In genomic region chr2:53473236-53473635, GRCh38 we compare ENCODE assay signal across 12 cellular contexts.
DNase-seq lines count a peak whose midpoint lies in the region; ATAC-seq, FAIRE-seq and TF ChIP-seq lines count a peak whose summit lies in the region.
"Had no signal": no experiment of that assay in that cellular context is flagged by ENCODE, and none has a peak within 500 bp of the region (broad histone marks: within the 10 kb centered on the region; RNA-seq: fewer than 3 reads in every experiment).

No MANE protein-coding gene starts in this region.

- H3K9me3 ChIP-seq in A549 (no peaks in the 10 kb centered on the region), H1 (ENCODE audit: insufficient read depth in 2 of 2, low read depth in 1 of 2, low read length in 1 of 2) (no peaks in the 10 kb centered on the region), colonic mucosa (no peaks in the 10 kb centered on the region), ovary (no peaks in the 10 kb centered on the region)

- TF ChIP-seq RAD21 in A549 (conservative IDR thresholded peaks at IDR 0.05 in 1 of 2, IDR thresholded peaks at IDR 0.05 in 1 of 2) (peak; percentile 30 to 48; a peak in 3 of 5 replicates), H1 (IDR thresholded peaks at IDR 0.05 in 1 of 2, conservative IDR thresholded peaks at IDR 0.05 in 1 of 2; ENCODE audit: low read depth in 2 of 2, low read length in 2 of 2) (peak; percentile 76 to 87)

- H3K9ac ChIP-seq in H1 (replicated peaks in 1 of 4; ENCODE audit: extremely low read depth in 1 of 4, low read depth in 3 of 4, low read length in 3 of 4) (0 out of 7 replicates have a peak overlapping the region, but pooled peaks of 1 of the 4 experiments have one; percentile 1), colonic mucosa (ENCODE audit: low read depth in 2 of 2, low read length in 2 of 2) (no peak overlapping the region)

- no peaks in the 10 kb centered on the region for H3K79me2 ChIP-seq in H1 (ENCODE audit: control insufficient read depth in 1 of 2, insufficient read depth in 2 of 2, low read length in 2 of 2)

- H3K4ac ChIP-seq in H1 (replicated peaks; ENCODE audit: insufficient read length, low read depth, low read length) = no peak overlapping the region

- H2AK5ac ChIP-seq in H1 (ENCODE audit: low read depth, low read length) = no peak overlapping the region

- H2BK15ac ChIP-seq in H1 (ENCODE audit: low read length) = peak overlapping the region; percentile 16; the same call in 1 of the 2 replicates

- FAIRE-seq in A549 (lab: Jason Lieb, UNC) (no peak), H1 (lab: Jason Lieb, UNC) (no peak)

- WGBS in A549 (ENCODE audit: missing lambda C conversion rate) = 10% methylated on average over 4 of the region's 4 CpGs
- 88% methylated on average over 4 of the region's 4 CpGs; no CpG with 5 or more reads in 1 of the 2 experiments for WGBS in H1 (ENCODE audit: extremely low coverage in 1 of 2, insufficient coverage in 1 of 2, insufficient read length in 1 of 2, insufficient replicate concordance in 2 of 2, low coverage in 1 of 2, low lambda C conversion rate in 2 of 2, missing lambda C conversion rate in 1 of 2), 2 experiments
- WGBS in ovary, 3 donors = 77 to 82% (median 80%) methylated on average over 4 of the region's 4 CpGs

- no peak overlapping the region for H2BK12ac ChIP-seq in H1 (ENCODE audit: low read depth, low read length)

- no peak for TF ChIP-seq CTCF in A549 (IDR thresholded peaks at IDR 0.05)
- peak; percentile 27; the same call in 1 of the 2 replicates for TF ChIP-seq CTCF in GM12874 (IDR thresholded peaks at IDR 0.05; ENCODE audit: insufficient read depth, low read depth, low read length)
- peak; percentile 51 to 61 (median 61) for TF ChIP-seq CTCF in H1 (IDR thresholded peaks at IDR 0.05; ENCODE audit: control extremely low read depth in 1 of 3, insufficient read depth in 1 of 3, low read depth in 1 of 3, low read length in 3 of 3)
- TF ChIP-seq CTCF in colonic mucosa (IDR thresholded peaks at IDR 0.05) = no peak
- no peak for TF ChIP-seq CTCF in ovary (IDR thresholded peaks at IDR 0.05)

- H3K36me3 ChIP-seq in H1 (ENCODE audit: control insufficient read depth in 2 of 4, insufficient read depth in 4 of 4, low read length in 3 of 4) = peaks cover 0 to 2% (median 0%) of the 10 kb centered on the region in 4 experiments; a peak in 1 of 8 replicates
- no peaks in the 10 kb centered on the region for H3K36me3 ChIP-seq in colonic mucosa
- no peaks in the 10 kb centered on the region for H3K36me3 ChIP-seq in ovary

- no peaks in the 10 kb centered on the region for H3K4me1 Mint-ChIP-seq in activated CD4-positive, alpha-beta memory T cell treated with anti-CD3 and anti-CD28 coated beads for 36 hours (ENCODE audit: low read depth)
- H3K4me1 Mint-ChIP-seq: activated naive CD8-positive, alpha-beta T cell treated with anti-CD3 and anti-CD28 coated beads, Interleukin-2, amount 10 ng/mL, durations not matched to agents 7 days and 5 days; CD8-positive, alpha-beta memory T cell; nephron progenitor cell had no signal

- no peaks in the 10 kb centered on the region for H3K79me1 ChIP-seq in H1 (ENCODE audit: low read depth, low read length)

- TF ChIP-seq EP300 in A549 (IDR thresholded peaks at IDR 0.05) (no peak), H1 (IDR thresholded peaks at IDR 0.05; ENCODE audit: borderline replicate concordance in 1 of 2, low read depth in 2 of 2, low read length in 2 of 2) (no peak), ovary (IDR thresholded peaks at IDR 0.05) (no peak)

- no peak overlapping the region for H3K14ac ChIP-seq in H1 (ENCODE audit: insufficient read length)

- H3K4me3 ChIP-seq in A549 = no peak overlapping the region
- no peak overlapping the region for H3K4me3 ChIP-seq in H1 (ENCODE audit: extremely low read depth in 1 of 4, insufficient read depth in 2 of 4, low read depth in 3 of 4, low read length in 4 of 4)
- H3K4me3 ChIP-seq in colonic mucosa = no peak overlapping the region
- no peak overlapping the region for H3K4me3 ChIP-seq in ovary

- H4K5ac ChIP-seq in H1 (ENCODE audit: insufficient read length, low read depth, low read length) = no peak overlapping the region

- POLR2A ChIA-PET in A549 (lab: Yijun Ruan, JAX) = interaction anchor here (0.7 kb wide), 1 partner anchor 89 kb away, joined by 5 read pairs; no protein-coding TSS in a partner anchor
- POLR2A ChIA-PET in H1 (lab: Charles Lee; ENCODE audit: partially characterized antibody) = interaction anchor here (1.1 kb wide), 1 partner anchor 171 kb away, joined by 3 read pairs; no protein-coding TSS in a partner anchor
- POLR2A ChIA-PET in activated CD4-positive, alpha-beta memory T cell treated with anti-CD3 and anti-CD28 coated beads for 36 hours (lab: Charles Lee) = no interaction called here

- H3K18ac ChIP-seq in H1 (ENCODE audit: extremely low read depth, low read length) = peak overlapping the region; percentile 79; the same call in 1 of the 2 replicates

- no peak overlapping the region for H3K23ac ChIP-seq in H1 (ENCODE audit: insufficient read length)

- no peaks in the 10 kb centered on the region for H3K23me2 ChIP-seq in H1 (ENCODE audit: low read depth, low read length)

- TF ChIP-seq POLR2A in A549 (IDR thresholded peaks at IDR 0.05; ENCODE audit: low read length) (no peak), H1 (IDR thresholded peaks at IDR 0.05; ENCODE audit: control extremely low read depth in 1 of 2, low read depth in 2 of 2, low read length in 2 of 2) (no peak), ovary (IDR thresholded peaks at IDR 0.05) (no peak)

- H3K9me3 Mint-ChIP-seq in activated CD4-positive, alpha-beta memory T cell treated with anti-CD3 and anti-CD28 coated beads for 36 hours = no peaks in the 10 kb centered on the region
- H3K9me3 Mint-ChIP-seq: activated naive CD8-positive, alpha-beta T cell treated with anti-CD3 and anti-CD28 coated beads, Interleukin-2, amount 10 ng/mL, durations not matched to agents 7 days and 5 days had no signal

- no peak overlapping the region for H4K91ac ChIP-seq in H1 (replicated peaks; ENCODE audit: insufficient read length, low read length)

- H3K27me3 Mint-ChIP-seq in activated CD4-positive, alpha-beta memory T cell treated with anti-CD3 and anti-CD28 coated beads for 36 hours = no peaks in the 10 kb centered on the region
- H3K27me3 Mint-ChIP-seq: activated naive CD8-positive, alpha-beta T cell treated with anti-CD3 and anti-CD28 coated beads, Interleukin-2, amount 10 ng/mL, durations not matched to agents 7 days and 5 days; CD8-positive, alpha-beta memory T cell had no signal

- H3K56ac ChIP-seq in H1 (replicated peaks; ENCODE audit: insufficient read length, low read depth, low read length) = no peak overlapping the region

- CTCF ChIA-PET in A549 (lab: Yijun Ruan, JAX) (interaction anchor here (0.7 to 1.0 kb wide), 2 partner anchors 8 to 18 kb away, joined by 3 read pairs; no protein-coding TSS in a partner anchor), H1 (lab: Charles Lee; ENCODE audit: partially characterized antibody) (interaction anchor here (0.6 to 2.2 kb wide), 4 partner anchors 9 to 214 kb away, joined by 3 to 12 read pairs (median 4); no protein-coding TSS in a partner anchor)
- CTCF ChIA-PET in activated CD4-positive, alpha-beta memory T cell treated with anti-CD3 and anti-CD28 coated beads for 36 hours (lab: Charles Lee) = interaction anchor here (0.9 kb wide), 1 partner anchor 51 kb away, joined by 3 read pairs; no protein-coding TSS in a partner anchor

- H3K27ac ChIP-seq in A549 (no peak overlapping the region), H1 (ENCODE audit: low read depth, low read length) (no peak overlapping the region), colonic mucosa (no peak overlapping the region), ovary (no peak overlapping the region)

- DNase-seq in A549 (ENCODE audit: low read depth in 1 of 2, low spot score in 1 of 2) (peak in 1 of 2 experiments; percentile 31), NCI-H146 treated with DMSO at 0.1 percent for 48 hours (lab: John Stamatoyannopoulos, UW; ENCODE audit: unreplicated experiment) (peak; percentile 26), H1 (ENCODE audit: low read depth in 1 of 2, low spot score in 2 of 2) (no peak), colonic mucosa (no peak), ovary (no peak)
- no peak for DNase-seq in activated CD4-positive, alpha-beta memory T cell treated with anti-CD3 and anti-CD28 coated beads for 36 hours
- DNase-seq: activated naive CD8-positive, alpha-beta T cell treated with anti-CD3 and anti-CD28 coated beads, Interleukin-2, amount 10 ng/mL, durations not matched to agents 7 days and 5 days; CD8-positive, alpha-beta memory T cell; nephron progenitor cell; T1000 had no signal

- no peaks in the 10 kb centered on the region for H4K20me1 ChIP-seq in H1 (replicated peaks in 1 of 2; ENCODE audit: control insufficient read depth in 1 of 2, insufficient read depth in 2 of 2, low read length in 2 of 2)

- no peak overlapping the region for H3K4me2 ChIP-seq in A549
- H3K4me2 ChIP-seq in H1 (ENCODE audit: insufficient read depth in 1 of 2, low read depth in 2 of 2, low read length in 2 of 2) = no peak overlapping the region

- H3K4me1 ChIP-seq in A549 (peaks cover 10% of the 10 kb centered on the region; the same call in 2 of the 3 replicates), H1 (replicated peaks in 1 of 4; ENCODE audit: control insufficient read depth in 3 of 4, insufficient read depth in 4 of 4, low read length in 3 of 4) (no peaks in the 10 kb centered on the region), colonic mucosa (no peaks in the 10 kb centered on the region), ovary (ENCODE audit: insufficient read depth) (no peaks in the 10 kb centered on the region)

- H3K36me3 Mint-ChIP-seq in activated CD4-positive, alpha-beta memory T cell treated with anti-CD3 and anti-CD28 coated beads for 36 hours = no peaks in the 10 kb centered on the region
- H3K36me3 Mint-ChIP-seq: activated naive CD8-positive, alpha-beta T cell treated with anti-CD3 and anti-CD28 coated beads, Interleukin-2, amount 10 ng/mL, durations not matched to agents 7 days and 5 days; CD8-positive, alpha-beta memory T cell had no signal

- peak; percentile 22 to 75; a peak in 3 of 6 replicates for ATAC-seq in A549
- ATAC-seq in GM18907 (IDR thresholded peaks at IDR 0.05; ENCODE audit: unreplicated experiment) = no peak

- intact Hi-C loops in colonic mucosa (cut with DNase I) = no loop called here
- intact Hi-C loops in ovary (cut with DNase I) = no loop called here
- intact Hi-C loops in activated CD4-positive, alpha-beta memory T cell treated with anti-CD3 and anti-CD28 coated beads for 36 hours (cut with micrococcal nuclease) = no loop called here

- no peak overlapping the region for H2BK5ac ChIP-seq in H1 (ENCODE audit: low read depth, low read length)

- no peaks in the 10 kb centered on the region for H3K27me3 ChIP-seq in H1 (replicated peaks in 1 of 4; ENCODE audit: control insufficient read depth in 3 of 4, extremely low read depth in 1 of 4, insufficient read depth in 3 of 4, low read length in 3 of 4)
- H3K27me3 ChIP-seq in colonic mucosa = no peaks in the 10 kb centered on the region
- H3K27me3 ChIP-seq in ovary = no peaks in the 10 kb centered on the region

- no peak overlapping the region for H2BK20ac ChIP-seq in H1 (ENCODE audit: low read length)

- H4K8ac ChIP-seq in H1 (ENCODE audit: extremely low read depth, insufficient read depth, low read length) = no peak overlapping the region

- no peak overlapping the region for H3K4me3 Mint-ChIP-seq in activated CD4-positive, alpha-beta memory T cell treated with anti-CD3 and anti-CD28 coated beads for 36 hours
- H3K4me3 Mint-ChIP-seq: activated naive CD8-positive, alpha-beta T cell treated with anti-CD3 and anti-CD28 coated beads, Interleukin-2, amount 10 ng/mL, durations not matched to agents 7 days and 5 days; CD8-positive, alpha-beta memory T cell; nephron progenitor cell had no signal

- H3K27ac Mint-ChIP-seq in activated CD4-positive, alpha-beta memory T cell treated with anti-CD3 and anti-CD28 coated beads for 36 hours = no peak overlapping the region
- H3K27ac Mint-ChIP-seq: activated naive CD8-positive, alpha-beta T cell treated with anti-CD3 and anti-CD28 coated beads, Interleukin-2, amount 10 ng/mL, durations not matched to agents 7 days and 5 days; CD8-positive, alpha-beta memory T cell; nephron progenitor cell had no signal

- no peak overlapping the region for H2AFZ ChIP-seq in H1 (ENCODE audit: low read length)

- no peak overlapping the region for H2BK120ac ChIP-seq in H1 (replicated peaks; ENCODE audit: low read depth, low read length)

Comparison
In these comparisons a context has a peak if more than half of its experiments do, and no peak if none do; other contexts are left out.
1. CTCF ChIP-seq: peak in GM12874 (single experiment) and H1 (3 of 3); none in A549 (single experiment), colonic mucosa (single experiment) and ovary (0 of 3).
2. Of the 18 proteins assayed by ChIP-seq in both H1 and A549: peak only in H1: CTCF; only in A549: none; in both: RAD21; in neither: 16.